In the genomic region with DNA sequence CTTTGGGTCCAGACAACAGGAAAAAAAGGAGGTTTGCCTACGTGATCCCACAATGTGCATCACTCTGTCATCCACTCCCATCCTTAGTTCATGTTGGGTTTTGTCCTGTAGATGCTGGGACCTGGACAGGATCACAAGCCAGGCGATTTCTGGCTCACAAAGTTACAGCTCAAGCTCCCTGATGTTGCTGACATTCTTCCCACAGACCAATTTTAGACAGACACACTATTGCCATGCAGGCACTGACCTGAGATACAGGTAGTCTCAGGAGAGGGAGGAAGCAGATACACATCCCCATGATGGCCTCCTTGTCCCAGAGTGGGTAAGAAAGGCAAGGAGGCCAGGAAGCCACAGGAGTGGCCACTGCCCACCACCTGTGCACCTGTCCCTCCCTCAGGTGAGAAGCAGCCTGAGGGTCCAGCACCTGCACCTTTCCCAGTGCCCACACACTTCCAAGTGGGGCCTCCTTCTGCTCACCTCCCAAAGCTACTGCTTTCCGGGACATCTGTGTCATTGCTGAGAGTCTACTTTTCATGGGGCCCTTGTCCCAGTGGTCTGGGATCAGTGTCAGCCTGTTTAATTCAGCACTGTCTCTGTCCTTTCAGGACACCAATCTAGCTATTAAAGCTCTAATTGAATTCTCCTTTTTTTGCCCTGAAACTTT, we compare ENCODE assay signal across 17 cellular contexts. TPM values are rescaled to one million over a fixed set of nuclear protein-coding genes. Genes with fewer than 3 reads are reported as not detected.
A peak's percentile ranks its signal among the peaks of the same experiment; 100 is the strongest.
DNase-seq lines count a peak whose midpoint lies in the region; ATAC-seq and TF ChIP-seq lines count a peak whose summit lies in the region.
"Had no signal": no experiment of that assay in that cellular context is flagged by ENCODE, and none has a peak within 500 bp of the region (broad histone marks: within the 10 kb centered on the region; RNA-seq: fewer than 3 reads in every experiment).

No MANE protein-coding gene starts in this region.

- no peaks in the 10 kb centered on the region for H3K36me3 ChIP-seq in SU-DHL-6 (ENCODE audit: low read length)

- H3K4me3 Mint-ChIP-seq in activated CD8-positive, alpha-beta T cell treated with anti-CD3 and anti-CD28 coated beads, Interleukin-2, amount 10 ng/mL, durations not matched to agents 7 days and 5 days = no peak overlapping the region
- no peak overlapping the region for H3K4me3 Mint-ChIP-seq in activated CD8-positive, alpha-beta T cell treated with anti-CD3 and anti-CD28 coated beads for 36 hours
- H3K4me3 Mint-ChIP-seq in naive B cell = no peak overlapping the region
- H3K4me3 Mint-ChIP-seq: CD4-positive, alpha-beta memory T cell; H9 had no signal

- intact Hi-C loops in activated CD8-positive, alpha-beta T cell treated with anti-CD3 and anti-CD28 coated beads for 36 hours (cut with micrococcal nuclease) = no loop called here

- ATAC-seq in activated CD8-positive, alpha-beta T cell treated with anti-CD3 and anti-CD28 coated beads, Interleukin-2, amount 10 ng/mL, durations not matched to agents 7 days and 5 days = no peak
- ATAC-seq in activated CD8-positive, alpha-beta T cell treated with anti-CD3 and anti-CD28 coated beads for 36 hours = no peak
- ATAC-seq in naive B cell (ENCODE audit: low read depth in 2 of 2) (no peak), GM21447 (IDR thresholded peaks at IDR 0.05; ENCODE audit: unreplicated experiment) (no peak), GM21528 (IDR thresholded peaks at IDR 0.05; ENCODE audit: low FRiP score, unreplicated experiment) (no peak), HG03097 (IDR thresholded peaks at IDR 0.05; ENCODE audit: low FRiP score, unreplicated experiment) (no peak)
- ATAC-seq: GM12878, HepG2 had no signal

- H2AFZ ChIP-seq in SU-DHL-6 (ENCODE audit: low read depth, low read length, severe bottlenecking) = no peak overlapping the region

- no peak overlapping the region for H3K9ac ChIP-seq in SU-DHL-6 (ENCODE audit: low read length)

- H3K9me3 ChIP-seq in SU-DHL-6 (ENCODE audit: insufficient read depth, low read length) = no peaks in the 10 kb centered on the region

- H3K79me2 ChIP-seq in SU-DHL-6 (ENCODE audit: insufficient read depth, low read length) = peaks cover 55% of the 10 kb centered on the region

- no peaks in the 10 kb centered on the region for H3K9me2 ChIP-seq in SU-DHL-6 (replicated peaks; ENCODE audit: insufficient read depth, low read length)

- H3K27ac ChIP-seq in SU-DHL-6 (ENCODE audit: low read depth, low read length) = peak overlapping the region; percentile 84; the same call in 1 of the 2 replicates
- H3K27ac ChIP-seq: 22Rv1, C4-2B had no signal

- H3K36me3 Mint-ChIP-seq in activated CD8-positive, alpha-beta T cell treated with anti-CD3 and anti-CD28 coated beads, Interleukin-2, amount 10 ng/mL, durations not matched to agents 7 days and 5 days (ENCODE audit: low read depth) = no peaks in the 10 kb centered on the region
- H3K36me3 Mint-ChIP-seq in activated CD8-positive, alpha-beta T cell treated with anti-CD3 and anti-CD28 coated beads for 36 hours (ENCODE audit: low read depth) = no peaks in the 10 kb centered on the region
- H3K36me3 Mint-ChIP-seq in naive B cell = peaks cover 0 to 2% of the 10 kb centered on the region in 2 donors
- H3K36me3 Mint-ChIP-seq: CD4-positive, alpha-beta memory T cell had no signal

- H3K4me1 Mint-ChIP-seq in activated CD8-positive, alpha-beta T cell treated with anti-CD3 and anti-CD28 coated beads, Interleukin-2, amount 10 ng/mL, durations not matched to agents 7 days and 5 days (ENCODE audit: low read depth) = no peaks in the 10 kb centered on the region
- no peaks in the 10 kb centered on the region for H3K4me1 Mint-ChIP-seq in activated CD8-positive, alpha-beta T cell treated with anti-CD3 and anti-CD28 coated beads for 36 hours (ENCODE audit: low read depth)
- peaks cover 66 to 80% (median 79%) of the 10 kb centered on the region in 3 donors for H3K4me1 Mint-ChIP-seq in naive B cell
- H3K4me1 Mint-ChIP-seq: CD4-positive, alpha-beta memory T cell had no signal

- peak; percentile 18 for DNase-seq in activated CD8-positive, alpha-beta T cell treated with anti-CD3 and anti-CD28 coated beads, Interleukin-2, amount 10 ng/mL, durations not matched to agents 7 days and 5 days
- DNase-seq in activated CD8-positive, alpha-beta T cell treated with anti-CD3 and anti-CD28 coated beads for 36 hours = no peak
- DNase-seq in naive B cell = no peak
- no peak for DNase-seq in NCI-H748 treated with DMSO at 0.1 percent for 48 hours (lab: John Stamatoyannopoulos, UW)
- DNase-seq: AML-193; CD4-positive, alpha-beta memory T cell; DMS79; GOT3; H9 had no signal

- H3K27ac Mint-ChIP-seq in activated CD8-positive, alpha-beta T cell treated with anti-CD3 and anti-CD28 coated beads, Interleukin-2, amount 10 ng/mL, durations not matched to agents 7 days and 5 days = no peak overlapping the region
- no peak overlapping the region for H3K27ac Mint-ChIP-seq in activated CD8-positive, alpha-beta T cell treated with anti-CD3 and anti-CD28 coated beads for 36 hours
- peak overlapping the region in 4 of 6 donors; percentile 83 to 92 (median 85) for H3K27ac Mint-ChIP-seq in naive B cell
- H3K27ac Mint-ChIP-seq: CD4-positive, alpha-beta memory T cell; H9 had no signal

- no peak for TF ChIP-seq CTCF in activated CD8-positive, alpha-beta T cell treated with anti-CD3 and anti-CD28 coated beads for 36 hours (IDR thresholded peaks at IDR 0.05)
- TF ChIP-seq CTCF in SU-DHL-6 (IDR thresholded peaks at IDR 0.05; ENCODE audit: insufficient read depth, low read length, poor library complexity, severe bottlenecking) = no peak

- peaks cover 44% of the 10 kb centered on the region for H3F3A ChIP-seq in SU-DHL-6 (ENCODE audit: insufficient read depth)

- H4K20me1 ChIP-seq in SU-DHL-6 (ENCODE audit: low read depth, low read length) = no peaks in the 10 kb centered on the region

- POLR2A ChIA-PET in activated CD8-positive, alpha-beta T cell treated with anti-CD3 and anti-CD28 coated beads, Interleukin-2, amount 10 ng/mL, durations not matched to agents 7 days and 5 days (lab: Charles Lee) = no interaction called here
- POLR2A ChIA-PET in activated CD8-positive, alpha-beta T cell treated with anti-CD3 and anti-CD28 coated beads for 36 hours (lab: Charles Lee) = no interaction called here

- H3K4me2 ChIP-seq in SU-DHL-6 (ENCODE audit: low read depth, low read length, poor library complexity, severe bottlenecking) = no peak overlapping the region

- no peaks in the 10 kb centered on the region for H3K9me3 Mint-ChIP-seq in activated CD8-positive, alpha-beta T cell treated with anti-CD3 and anti-CD28 coated beads, Interleukin-2, amount 10 ng/mL, durations not matched to agents 7 days and 5 days (ENCODE audit: insufficient read depth)
- no peaks in the 10 kb centered on the region for H3K9me3 Mint-ChIP-seq in activated CD8-positive, alpha-beta T cell treated with anti-CD3 and anti-CD28 coated beads for 36 hours
- peaks cover 0 to 5% (median 0%) of the 10 kb centered on the region in 7 donors for H3K9me3 Mint-ChIP-seq in naive B cell
- H3K9me3 Mint-ChIP-seq: CD4-positive, alpha-beta memory T cell; H9 had no signal

- no peak overlapping the region for H3K4me3 ChIP-seq in SU-DHL-6 (ENCODE audit: insufficient read depth, low read length, poor library complexity, severe bottlenecking)
- H3K4me3 ChIP-seq: GM12878 had no signal

- H3K27me3 Mint-ChIP-seq in activated CD8-positive, alpha-beta T cell treated with anti-CD3 and anti-CD28 coated beads, Interleukin-2, amount 10 ng/mL, durations not matched to agents 7 days and 5 days (ENCODE audit: low read depth) = peaks cover 24% of the 10 kb centered on the region
- peaks cover 3% of the 10 kb centered on the region for H3K27me3 Mint-ChIP-seq in activated CD8-positive, alpha-beta T cell treated with anti-CD3 and anti-CD28 coated beads for 36 hours
- no peaks in the 10 kb centered on the region for H3K27me3 Mint-ChIP-seq in naive B cell

- CTCF ChIA-PET in activated CD8-positive, alpha-beta T cell treated with anti-CD3 and anti-CD28 coated beads, Interleukin-2, amount 10 ng/mL, durations not matched to agents 7 days and 5 days (lab: Charles Lee) = interaction anchor here (0.6 kb wide), 1 partner anchor 11 kb away, joined by 3 read pairs; no protein-coding TSS in a partner anchor
- CTCF ChIA-PET in activated CD8-positive, alpha-beta T cell treated with anti-CD3 and anti-CD28 coated beads for 36 hours (lab: Charles Lee) = interaction anchor here (4.0 kb wide), 1 partner anchor 26 kb away, joined by 13 read pairs; no protein-coding TSS in a partner anchor

- no peaks in the 10 kb centered on the region for H3K27me3 ChIP-seq in SU-DHL-6 (ENCODE audit: low read length)

RNA-seq across cellular contexts. Expression of a gene that starts 52.0 kb away (rescaled TPM):
- 10 to 100 TPM; 47.3 to 49.9 TPM for total RNA-seq in activated CD8-positive, alpha-beta T cell treated with anti-CD3 and anti-CD28 coated beads, Interleukin-2, amount 10 ng/mL, durations not matched to agents 7 days and 5 days
- 10 to 100 TPM; 33.6 to 34.0 TPM for total RNA-seq in activated CD8-positive, alpha-beta T cell treated with anti-CD3 and anti-CD28 coated beads for 36 hours
- polyA plus RNA-seq in naive B cell (ENCODE audit: low read depth in 6 of 6) = 10 to 100 TPM; 10.4 to 27.8 (median 15.9) TPM

Comparison
In these comparisons a context has a peak if more than half of its experiments do, and no peak if none do; other contexts are left out.
1. H3K27ac Mint-ChIP-seq: peak in naive B cell (4 of 6); none in activated CD8-positive, alpha-beta T cell treated with anti-CD3 and anti-CD28 coated beads, Interleukin-2, amount 10 ng/mL, durations not matched to agents 7 days and 5 days (single experiment) and activated CD8-positive, alpha-beta T cell treated with anti-CD3 and anti-CD28 coated beads for 36 hours (single experiment).